ENCODE assay signal across 1 cellular context in genomic region chr7:96126382-96126781, GRCh38.
TF ChIP-seq lines count a peak whose summit lies in the region.

No MANE protein-coding gene starts in this region.

TF ChIP-seq in HepG2, 621 proteins besides CTCF, POLR2A, EP300 and RAD21 (continued from another document):
- TF ChIP-seq HNF1A (IDR thresholded peaks at IDR 0.05; ENCODE audit: low read depth): peak; percentile 93
- TF ChIP-seq HNF1A (CRISPR knock-in tag; IDR thresholded peaks at IDR 0.05; ENCODE audit: borderline replicate concordance): peak; percentile 91
- no peak for TF ChIP-seq ZNF124 (CRISPR knock-in tag; IDR thresholded peaks at IDR 0.05)
- TF ChIP-seq ZNF644 (CRISPR knock-in tag; IDR thresholded peaks at IDR 0.05; ENCODE audit: low read depth): peak; percentile 26; the same call in 1 of the 2 replicates
- no peak for TF ChIP-seq ZNF768 (CRISPR knock-in tag; IDR thresholded peaks at IDR 0.05)
- TF ChIP-seq ZMAT3 (CRISPR knock-in tag; conservative IDR thresholded peaks at IDR 0.05): no peak
- TF ChIP-seq ZNF607 (CRISPR knock-in tag; IDR thresholded peaks at IDR 0.05; ENCODE audit: borderline replicate concordance): no peak
- no peak for TF ChIP-seq ZNF136 (CRISPR knock-in tag; IDR thresholded peaks at IDR 0.05; ENCODE audit: low read depth)
- TF ChIP-seq RARG (CRISPR knock-in tag; IDR thresholded peaks at IDR 0.05; ENCODE audit: low read depth): no peak
- no peak for TF ChIP-seq ZNF652 (CRISPR knock-in tag; IDR thresholded peaks at IDR 0.05; ENCODE audit: borderline replicate concordance, low read depth)
- TF ChIP-seq ZNF713 (CRISPR knock-in tag; IDR thresholded peaks at IDR 0.05): no peak
- TF ChIP-seq MAZ (IDR thresholded peaks at IDR 0.05; ENCODE audit: borderline replicate concordance, low read depth, low read length): no peak
- no peak for TF ChIP-seq MAZ (CRISPR knock-in tag; IDR thresholded peaks at IDR 0.05; ENCODE audit: low read depth)
- TF ChIP-seq, protein P1, sequence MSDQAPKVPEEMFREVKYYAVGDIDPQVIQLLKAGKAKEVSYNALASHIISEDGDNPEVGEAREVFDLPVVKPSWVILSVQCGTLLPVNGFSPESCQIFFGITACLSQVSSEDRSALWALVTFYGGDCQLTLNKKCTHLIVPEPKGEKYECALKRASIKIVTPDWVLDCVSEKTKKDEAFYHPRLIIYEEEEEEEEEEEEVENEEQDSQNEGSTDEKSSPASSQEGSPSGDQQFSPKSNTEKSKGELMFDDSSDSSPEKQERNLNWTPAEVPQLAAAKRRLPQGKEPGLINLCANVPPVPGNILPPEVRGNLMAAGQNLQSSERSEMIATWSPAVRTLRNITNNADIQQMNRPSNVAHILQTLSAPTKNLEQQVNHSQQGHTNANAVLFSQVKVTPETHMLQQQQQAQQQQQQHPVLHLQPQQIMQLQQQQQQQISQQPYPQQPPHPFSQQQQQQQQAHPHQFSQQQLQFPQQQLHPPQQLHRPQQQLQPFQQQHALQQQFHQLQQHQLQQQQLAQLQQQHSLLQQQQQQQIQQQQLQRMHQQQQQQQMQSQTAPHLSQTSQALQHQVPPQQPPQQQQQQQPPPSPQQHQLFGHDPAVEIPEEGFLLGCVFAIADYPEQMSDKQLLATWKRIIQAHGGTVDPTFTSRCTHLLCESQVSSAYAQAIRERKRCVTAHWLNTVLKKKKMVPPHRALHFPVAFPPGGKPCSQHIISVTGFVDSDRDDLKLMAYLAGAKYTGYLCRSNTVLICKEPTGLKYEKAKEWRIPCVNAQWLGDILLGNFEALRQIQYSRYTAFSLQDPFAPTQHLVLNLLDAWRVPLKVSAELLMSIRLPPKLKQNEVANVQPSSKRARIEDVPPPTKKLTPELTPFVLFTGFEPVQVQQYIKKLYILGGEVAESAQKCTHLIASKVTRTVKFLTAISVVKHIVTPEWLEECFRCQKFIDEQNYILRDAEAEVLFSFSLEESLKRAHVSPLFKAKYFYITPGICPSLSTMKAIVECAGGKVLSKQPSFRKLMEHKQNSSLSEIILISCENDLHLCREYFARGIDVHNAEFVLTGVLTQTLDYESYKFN (CRISPR knock-in tag; conservative IDR thresholded peaks at IDR 0.05): peak; percentile 48; the same call in 1 of the 2 replicates
- TF ChIP-seq, protein P2, sequence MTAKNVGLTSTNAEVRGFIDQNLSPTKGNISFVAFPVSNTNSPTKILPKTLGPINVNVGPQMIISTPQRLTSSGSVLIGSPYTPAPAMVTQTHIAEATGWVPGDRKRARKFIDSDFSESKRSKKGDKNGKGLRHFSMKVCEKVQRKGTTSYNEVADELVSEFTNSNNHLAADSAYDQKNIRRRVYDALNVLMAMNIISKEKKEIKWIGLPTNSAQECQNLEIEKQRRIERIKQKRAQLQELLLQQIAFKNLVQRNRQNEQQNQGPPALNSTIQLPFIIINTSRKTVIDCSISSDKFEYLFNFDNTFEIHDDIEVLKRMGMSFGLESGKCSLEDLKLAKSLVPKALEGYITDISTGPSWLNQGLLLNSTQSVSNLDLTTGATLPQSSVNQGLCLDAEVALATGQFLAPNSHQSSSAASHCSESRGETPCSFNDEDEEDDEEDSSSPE (CRISPR knock-in tag; IDR thresholded peaks at IDR 0.05): 0 out of 2 replicates have a peak, but pooled peaks have one; percentile 9
- peak; percentile 39; the same call in 1 of the 2 replicates for TF ChIP-seq ZNF792 (CRISPR knock-in tag; IDR thresholded peaks at IDR 0.05)
- TF ChIP-seq ZHX1 (CRISPR knock-in tag; IDR thresholded peaks at IDR 0.05; ENCODE audit: low read depth): no peak
- no peak for TF ChIP-seq PHF5A (CRISPR knock-in tag; IDR thresholded peaks at IDR 0.05; ENCODE audit: low read depth, unreplicated experiment)
- no peak for TF ChIP-seq NFE2 (CRISPR knock-in tag; IDR thresholded peaks at IDR 0.05)
- TF ChIP-seq ZNF746 (CRISPR knock-in tag; IDR thresholded peaks at IDR 0.05): no peak
- no peak for TF ChIP-seq ZNF703 (CRISPR knock-in tag; IDR thresholded peaks at IDR 0.05; ENCODE audit: borderline replicate concordance)
- no peak for TF ChIP-seq KDM6A (CRISPR knock-in tag; IDR thresholded peaks at IDR 0.05; ENCODE audit: low read depth)
- TF ChIP-seq KAT8 (CRISPR knock-in tag; IDR thresholded peaks at IDR 0.05): 0 out of 2 replicates have a peak, but pooled peaks have one; percentile 17
- TF ChIP-seq, protein P3, sequence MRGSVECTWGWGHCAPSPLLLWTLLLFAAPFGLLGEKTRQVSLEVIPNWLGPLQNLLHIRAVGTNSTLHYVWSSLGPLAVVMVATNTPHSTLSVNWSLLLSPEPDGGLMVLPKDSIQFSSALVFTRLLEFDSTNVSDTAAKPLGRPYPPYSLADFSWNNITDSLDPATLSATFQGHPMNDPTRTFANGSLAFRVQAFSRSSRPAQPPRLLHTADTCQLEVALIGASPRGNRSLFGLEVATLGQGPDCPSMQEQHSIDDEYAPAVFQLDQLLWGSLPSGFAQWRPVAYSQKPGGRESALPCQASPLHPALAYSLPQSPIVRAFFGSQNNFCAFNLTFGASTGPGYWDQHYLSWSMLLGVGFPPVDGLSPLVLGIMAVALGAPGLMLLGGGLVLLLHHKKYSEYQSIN (CRISPR knock-in tag; IDR thresholded peaks at IDR 0.05; ENCODE audit: borderline replicate concordance): no peak
- TF ChIP-seq CEBPB (IDR thresholded peaks at IDR 0.05; ENCODE audit: borderline replicate concordance, low read depth, low read length): peak; percentile 69; the same call in 1 of the 2 replicates
- no peak for TF ChIP-seq ZNF546 (CRISPR knock-in tag; conservative IDR thresholded peaks at IDR 0.05)
- TF ChIP-seq MTA1 (CRISPR knock-in tag; IDR thresholded peaks at IDR 0.05; ENCODE audit: borderline replicate concordance): no peak
- no peak for TF ChIP-seq ZNF138 (CRISPR knock-in tag; IDR thresholded peaks at IDR 0.05; ENCODE audit: low read depth)
